ENCODE assay signal across 2 cellular contexts in genomic region chr13:111790621-111791020, GRCh38.
TF ChIP-seq lines count a peak whose summit lies in the region.

No MANE protein-coding gene starts in this region.

TF ChIP-seq in IMR-90, 13 proteins besides CTCF, POLR2A, EP300 and RAD21 (continued from another document):
- no peak for TF ChIP-seq NFE2L2 (IDR thresholded peaks at IDR 0.05; ENCODE audit: low read depth, low read length)
- TF ChIP-seq CHD1 (IDR thresholded peaks at IDR 0.05; ENCODE audit: low read depth, low read length): no peak
- TF ChIP-seq CEBPB (IDR thresholded peaks at IDR 0.05; ENCODE audit: low read depth, low read length): no peak
- TF ChIP-seq MXI1 (IDR thresholded peaks at IDR 0.05; ENCODE audit: borderline replicate concordance, low read depth, low read length): no peak
- no peak for TF ChIP-seq BHLHE40 (IDR thresholded peaks at IDR 0.05; ENCODE audit: low read depth, low read length)

TF ChIP-seq in SK-N-SH treated with all-trans-retinoic acid at 6 μM for 48 hours, 23 proteins besides CTCF, POLR2A, EP300 and RAD21 (continued from another document):
- TF ChIP-seq, protein P1, sequence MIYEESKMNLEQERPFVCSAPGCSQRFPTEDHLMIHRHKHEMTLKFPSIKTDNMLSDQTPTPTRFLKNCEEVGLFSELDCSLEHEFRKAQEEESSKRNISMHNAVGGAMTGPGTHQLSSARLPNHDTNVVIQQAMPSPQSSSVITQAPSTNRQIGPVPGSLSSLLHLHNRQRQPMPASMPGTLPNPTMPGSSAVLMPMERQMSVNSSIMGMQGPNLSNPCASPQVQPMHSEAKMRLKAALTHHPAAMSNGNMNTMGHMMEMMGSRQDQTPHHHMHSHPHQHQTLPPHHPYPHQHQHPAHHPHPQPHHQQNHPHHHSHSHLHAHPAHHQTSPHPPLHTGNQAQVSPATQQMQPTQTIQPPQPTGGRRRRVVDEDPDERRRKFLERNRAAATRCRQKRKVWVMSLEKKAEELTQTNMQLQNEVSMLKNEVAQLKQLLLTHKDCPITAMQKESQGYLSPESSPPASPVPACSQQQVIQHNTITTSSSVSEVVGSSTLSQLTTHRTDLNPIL (CRISPR knock-in tag; IDR thresholded peaks at IDR 0.05; ENCODE audit: low read depth): no peak
- no peak for TF ChIP-seq ZC3H10 (CRISPR knock-in tag; IDR thresholded peaks at IDR 0.05)
- no peak for TF ChIP-seq TOX (CRISPR knock-in tag; IDR thresholded peaks at IDR 0.05; ENCODE audit: borderline replicate concordance)
- no peak for TF ChIP-seq PPARA (CRISPR knock-in tag; IDR thresholded peaks at IDR 0.05; ENCODE audit: borderline replicate concordance)
- TF ChIP-seq, protein P2, sequence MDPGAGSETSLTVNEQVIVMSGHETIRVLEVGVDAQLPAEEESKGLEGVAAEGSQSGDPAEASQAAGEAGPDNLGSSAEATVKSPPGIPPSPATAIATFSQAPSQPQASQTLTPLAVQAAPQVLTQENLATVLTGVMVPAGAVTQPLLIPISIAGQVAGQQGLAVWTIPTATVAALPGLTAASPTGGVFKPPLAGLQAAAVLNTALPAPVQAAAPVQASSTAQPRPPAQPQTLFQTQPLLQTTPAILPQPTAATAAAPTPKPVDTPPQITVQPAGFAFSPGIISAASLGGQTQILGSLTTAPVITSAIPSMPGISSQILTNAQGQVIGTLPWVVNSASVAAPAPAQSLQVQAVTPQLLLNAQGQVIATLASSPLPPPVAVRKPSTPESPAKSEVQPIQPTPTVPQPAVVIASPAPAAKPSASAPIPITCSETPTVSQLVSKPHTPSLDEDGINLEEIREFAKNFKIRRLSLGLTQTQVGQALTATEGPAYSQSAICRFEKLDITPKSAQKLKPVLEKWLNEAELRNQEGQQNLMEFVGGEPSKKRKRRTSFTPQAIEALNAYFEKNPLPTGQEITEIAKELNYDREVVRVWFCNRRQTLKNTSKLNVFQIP (CRISPR knock-in tag; IDR thresholded peaks at IDR 0.05; ENCODE audit: borderline replicate concordance, low read depth): no peak
- TF ChIP-seq TSHZ2 (CRISPR knock-in tag; IDR thresholded peaks at IDR 0.05): no peak
- TF ChIP-seq OSR1 (CRISPR knock-in tag; IDR thresholded peaks at IDR 0.05): no peak
- no peak for TF ChIP-seq GLIS3 (CRISPR knock-in tag; IDR thresholded peaks at IDR 0.05)
- TF ChIP-seq BACH2 (CRISPR knock-in tag; IDR thresholded peaks at IDR 0.05; ENCODE audit: borderline replicate concordance): no peak
- TF ChIP-seq CSDC2 (CRISPR knock-in tag; IDR thresholded peaks at IDR 0.05): no peak
- no peak for TF ChIP-seq ZNF565 (CRISPR knock-in tag; conservative IDR thresholded peaks at IDR 0.05; ENCODE audit: low read depth)
